Comparison of ENCODE assay signal across 10 cellular contexts in genomic region chr2:55109219-55109891, GRCh38. TPM values are rescaled to one million over a fixed set of nuclear protein-coding genes. Genes with fewer than 3 reads are reported as not detected.
DNase-seq lines count a peak whose midpoint lies in the region; ATAC-seq and TF ChIP-seq lines count a peak whose summit lies in the region.
"Had no signal": no experiment of that assay in that cellular context is flagged by ENCODE, and none has a peak within 500 bp of the region (broad histone marks: within the 10 kb centered on the region; RNA-seq: fewer than 3 reads in every experiment).

No MANE protein-coding gene starts in this region.

- ATAC-seq in thoracic aorta (ENCODE audit: insufficient number of reproducible peaks, low FRiP score, low read depth) (no peak), GM21528 (IDR thresholded peaks at IDR 0.05; ENCODE audit: low FRiP score, unreplicated experiment) (no peak)
- ATAC-seq: left ventricle myocardium superior had no signal

- peak; percentile 40 for DNase-seq in NCI-H2107 treated with DMSO at 0.1 percent for 48 hours (lab: John Stamatoyannopoulos, UW; ENCODE audit: unreplicated experiment)
- no peak for DNase-seq in NCI-H2107 (lab: John Stamatoyannopoulos, UW)
- DNase-seq in RPMI7951 (ENCODE audit: low read depth) = peak; percentile 84
- peak; percentile 86 for DNase-seq in fibroblast of peridontal ligament (ENCODE audit: extremely low read depth)
- no peak for DNase-seq in thoracic aorta (ENCODE audit: low spot score)
- no peak for DNase-seq in mucosa of gallbladder (ENCODE audit: low spot score)
- DNase-seq in KBM-7 = no peak
- DNase-seq: activated naive CD4-positive, alpha-beta T cell treated with anti-CD3 and anti-CD28 coated beads, Interleukin-2, amount 10 ng/mL, durations not matched to agents 7 days and 5 days; left ventricle myocardium superior had no signal

- H3K36me3 ChIP-seq in thoracic aorta = no peaks in the 10 kb centered on the region

- H3K9me3 ChIP-seq in thoracic aorta = no peaks in the 10 kb centered on the region

- H3K27me3 ChIP-seq in thoracic aorta (replicated peaks; ENCODE audit: insufficient read depth) = no peaks in the 10 kb centered on the region

- no peak for TF ChIP-seq CTCF in thoracic aorta (IDR thresholded peaks at IDR 0.05)

- H3K4me3 ChIP-seq in thoracic aorta = no peak overlapping the region

- H3K4me1 ChIP-seq in thoracic aorta (ENCODE audit: control insufficient read depth in 1 of 2, low read depth in 2 of 2) = peaks cover 28 to 64% of the 10 kb centered on the region in 2 donors

- in situ Hi-C loops in KBM-7 (cut with MboI; ENCODE audit: low pct_unique_long_range_greater_than_20kb, low sequenced_read_pairs) = no loop called here

- H3K27ac ChIP-seq in thoracic aorta = peak overlapping the region; percentile 26 to 39

RNA-seq across cellular contexts. Expression of gene RTN4, which starts 59.1 kb away (rescaled TPM):
- total RNA-seq in RPMI7951 (2014; rRNA removed; shearing (Covaris generic)) = 174 and 194 TPM in 2 replicates
- total RNA-seq in thoracic aorta (100 to 1,000 TPM; 253 to 331 TPM), mucosa of gallbladder (370 TPM)

Comparison
In these comparisons a context has a peak if more than half of its experiments do, and no peak if none do; other contexts are left out.
1. DNase-seq: peak in NCI-H2107 treated with DMSO at 0.1 percent for 48 hours (single experiment), RPMI7951 (single experiment) and fibroblast of peridontal ligament (single experiment); none in NCI-H2107 (single experiment), thoracic aorta (single experiment), mucosa of gallbladder (single experiment) and KBM-7 (single experiment).